ENCODE assay signal across 21 cellular contexts in the genomic region with DNA sequence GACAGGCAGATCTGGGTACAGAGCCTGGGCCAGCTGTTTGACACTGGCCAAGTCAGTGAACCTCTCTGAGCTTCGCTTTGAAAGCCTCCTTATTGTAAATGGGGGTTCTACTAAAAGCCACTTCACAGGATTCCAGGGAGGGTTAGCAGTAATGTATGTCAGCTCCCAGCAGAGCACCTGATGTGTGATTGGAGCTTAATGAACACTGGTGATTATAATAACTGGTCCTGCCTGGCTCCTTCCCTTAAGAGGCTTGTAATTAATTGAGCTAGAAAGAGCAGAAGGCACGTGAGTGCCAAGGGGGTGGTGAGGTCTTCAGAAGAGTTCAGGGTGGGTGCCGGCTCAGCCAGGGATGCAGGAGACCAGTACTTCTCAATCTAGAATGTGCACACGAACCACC. TPM values are rescaled to one million over a fixed set of nuclear protein-coding genes. Genes with fewer than 3 reads are reported as not detected.
DNase-seq lines count a peak whose midpoint lies in the region; ATAC-seq and TF ChIP-seq lines count a peak whose summit lies in the region.
"Had no signal": no experiment of that assay in that cellular context is flagged by ENCODE, and none has a peak within 500 bp of the region (broad histone marks: within the 10 kb centered on the region; RNA-seq: fewer than 3 reads in every experiment).

No MANE protein-coding gene starts in this region.

- TF ChIP-seq POLR2A in stomach (IDR thresholded peaks at IDR 0.05), result no peak

- H3K79me2 ChIP-seq in neural progenitor cell (ENCODE audit: low read depth), result no peaks in the 10 kb centered on the region

- H3K4me1 Mint-ChIP-seq in neural progenitor cell, result peaks cover 11% of the 10 kb centered on the region

- no peak for ATAC-seq in GM21528 (IDR thresholded peaks at IDR 0.05; ENCODE audit: low FRiP score, unreplicated experiment)

- peaks cover 5% of the 10 kb centered on the region for H3K9me3 Mint-ChIP-seq in neural progenitor cell
- H3K9me3 Mint-ChIP-seq: CD4-positive, alpha-beta memory T cell; H9 had no signal

- H3K9ac ChIP-seq in neural progenitor cell, result no peak overlapping the region
- H3K9ac ChIP-seq: BLaER1 had no signal

- no peaks in the 10 kb centered on the region for H4K20me1 ChIP-seq in neural progenitor cell (ENCODE audit: low read depth)

- no peak overlapping the region for H2AFZ ChIP-seq in neural progenitor cell (replicated peaks)

- no peak overlapping the region for H3K4me3 ChIP-seq in stomach
- H3K4me3 ChIP-seq in neural progenitor cell, result no peak overlapping the region
- H3K4me3 ChIP-seq: BLaER1 had no signal

- DNase-seq in NCI-H510A treated with DMSO at 0.1 percent for 48 hours (lab: John Stamatoyannopoulos, UW), result peak; percentile 7
- DNase-seq in NCI-H510A (lab: John Stamatoyannopoulos, UW), result no peak
- DNase-seq in NCI-H1436 (lab: John Stamatoyannopoulos, UW), result peak; percentile 60
- DNase-seq in NCI-H82 treated with DMSO at 0.1 percent for 48 hours (lab: John Stamatoyannopoulos, UW; ENCODE audit: unreplicated experiment), result peak; percentile 12
- DNase-seq in stomach, result peak; percentile 4
- no peak for DNase-seq in KBM-7
- DNase-seq in neural progenitor cell (ENCODE audit: low spot score), result no peak
- DNase-seq: Calu3; CD4-positive, alpha-beta memory T cell; H9; NCI-H1930; NCI-H526 treated with DMSO at 0.1 percent for 48 hours; OCI-M1; Right ventricle myocardium superior; SW 1271; T-helper 2 cell had no signal

- peaks cover 0 to 62% (median 19%) of the 10 kb centered on the region in 3 donors for H3K27me3 ChIP-seq in stomach
- peaks cover 24% of the 10 kb centered on the region for H3K27me3 ChIP-seq in neural progenitor cell

- TF ChIP-seq EP300 in stomach (IDR thresholded peaks at IDR 0.05), result no peak

- H3K4me3 Mint-ChIP-seq in neural progenitor cell, result no peak overlapping the region
- H3K4me3 Mint-ChIP-seq: CD4-positive, alpha-beta memory T cell; H9 had no signal

- H3K4me1 ChIP-seq in stomach (no peaks in the 10 kb centered on the region), neural progenitor cell (no peaks in the 10 kb centered on the region)
- H3K4me1 ChIP-seq: BLaER1 had no signal

- no peak overlapping the region for H3K4me2 ChIP-seq in neural progenitor cell
- H3K4me2 ChIP-seq: BLaER1 had no signal

- H3K27ac ChIP-seq in stomach (no peak overlapping the region), neural progenitor cell (no peak overlapping the region)
- H3K27ac ChIP-seq: BLaER1 had no signal

- TF ChIP-seq CTCF in stomach (IDR thresholded peaks at IDR 0.05) (no peak), neural progenitor cell (IDR thresholded peaks at IDR 0.05) (no peak)

- intact Hi-C loops in stomach (cut with DNase I; ENCODE audit: low total_unique reads), result loop anchor here (10.0 kb wide), 1 partner anchor 558 kb away; no protein-coding TSS in a partner anchor

- no peaks in the 10 kb centered on the region for H3K36me3 ChIP-seq in stomach
- H3K36me3 ChIP-seq in neural progenitor cell, result no peaks in the 10 kb centered on the region
- H3K36me3 ChIP-seq: BLaER1 had no signal

- in situ Hi-C loops in KBM-7 (cut with MboI; ENCODE audit: low pct_unique_long_range_greater_than_20kb, low sequenced_read_pairs), result no loop called here

- peaks cover 24% of the 10 kb centered on the region for H3K27me3 Mint-ChIP-seq in neural progenitor cell (ENCODE audit: insufficient read depth, low read depth)

- H3K9me3 ChIP-seq in stomach (no peaks in the 10 kb centered on the region), neural progenitor cell (ENCODE audit: low read depth) (no peaks in the 10 kb centered on the region)
- H3K9me3 ChIP-seq: BLaER1 had no signal

- H3K36me3 Mint-ChIP-seq in neural progenitor cell, result no peaks in the 10 kb centered on the region
- H3K36me3 Mint-ChIP-seq: CD4-positive, alpha-beta memory T cell had no signal

- WGBS in stomach, 5 donors, result 63 to 78% (median 73%) methylated on average over 4 of the region's 4 CpGs

- H3F3A ChIP-seq in neural progenitor cell (ENCODE audit: low read depth), result no peaks in the 10 kb centered on the region

- H3K27ac Mint-ChIP-seq in neural progenitor cell, result no peak overlapping the region
- H3K27ac Mint-ChIP-seq: H9 had no signal

RNA-seq across cellular contexts. Expression of a gene that starts 5.8 kb away (rescaled TPM):
- 1 to 10 TPM in 2 of 5 donors, under 1 TPM in 1, not detected in 2; 0.45 to 4.6 (median 2.6) TPM for total RNA-seq in stomach
- polyA plus RNA-seq in stomach, result 1 to 10 TPM in 1 of 3 donors, under 1 TPM in 1, not detected in 1; 0.31 to 1.0 TPM
- 0.84 and 1.6 TPM in 2 replicates for total RNA-seq in neural progenitor cell (ENCODE audit: low replicate concordance)
- total RNA-seq: A673; Calu3; CD4-positive, alpha-beta memory T cell; HT-29; M059J had no signal
- polyA plus RNA-seq: CD4-positive, alpha-beta memory T cell had no signal

RNA-seq across cellular contexts. Expression of a gene that starts 14.4 kb away (rescaled TPM):
- total RNA-seq in stomach, result not detected
- under 1 TPM in 1 of 3 donors, not detected in 2; 0.78 TPM for polyA plus RNA-seq in stomach
- total RNA-seq in neural progenitor cell (ENCODE audit: low replicate concordance), result 0.24 and 0.37 TPM in 2 replicates
- total RNA-seq: A673; Calu3; CD4-positive, alpha-beta memory T cell; HT-29; M059J; Right ventricle myocardium superior had no signal
- polyA plus RNA-seq: CD4-positive, alpha-beta memory T cell had no signal

Comparison
In these comparisons a context has a peak if more than half of its experiments do, and no peak if none do; other contexts are left out.
1. DNase-seq: peak in NCI-H510A treated with DMSO at 0.1 percent for 48 hours (single experiment), NCI-H1436 (single experiment), NCI-H82 treated with DMSO at 0.1 percent for 48 hours (single experiment) and stomach (single experiment); none in NCI-H510A (single experiment), KBM-7 (single experiment) and neural progenitor cell (single experiment).